In the genomic region with DNA sequence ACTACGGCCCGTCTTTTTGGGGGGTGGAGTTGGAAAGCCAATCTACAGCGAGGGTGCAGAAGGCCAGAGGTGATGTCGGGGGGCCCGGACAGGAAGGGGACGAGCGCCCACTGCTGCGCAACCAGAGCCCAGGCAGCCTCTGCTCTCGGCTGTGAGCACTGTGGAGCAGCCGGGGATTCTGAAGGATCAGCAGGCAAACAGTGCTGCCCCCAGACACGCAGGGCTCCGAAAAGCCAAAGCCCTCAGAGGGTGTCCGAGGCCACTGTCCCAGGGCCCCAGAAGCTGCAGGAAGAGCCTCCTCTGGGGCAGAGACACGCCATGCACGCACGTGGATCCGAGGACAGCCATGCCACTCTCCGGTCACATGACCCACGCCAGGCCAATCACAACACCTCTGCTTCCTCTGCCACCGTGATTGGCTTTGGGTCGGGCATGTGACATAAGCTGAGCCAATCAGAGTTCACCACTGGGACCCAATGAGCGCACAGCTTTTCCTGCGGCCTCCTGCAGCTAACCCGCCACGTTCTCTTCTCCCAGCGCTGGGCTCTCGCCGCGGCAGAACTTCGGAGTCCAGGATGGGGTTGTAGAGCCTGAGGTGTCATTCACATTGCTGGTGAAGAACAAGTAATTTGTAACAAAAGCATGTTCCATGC, we compare ENCODE assay signal across 7 cellular contexts. TPM values are rescaled to one million over a fixed set of nuclear protein-coding genes. Genes with fewer than 3 reads are reported as not detected.
DNase-seq lines count a peak whose midpoint lies in the region; ATAC-seq and TF ChIP-seq lines count a peak whose summit lies in the region.

No MANE protein-coding gene starts in this region.

- H3K36me3 ChIP-seq in GM23248 (ENCODE audit: low read depth) (no peaks in the 10 kb centered on the region), PC-3 (ENCODE audit: low read depth, low read length) (no peaks in the 10 kb centered on the region)

- CTCF ChIA-PET in PC-3 (lab: Charles Lee), result no interaction called here

- POLR2A ChIA-PET in PC-3 (lab: Charles Lee; ENCODE audit: unreplicated experiment), result no interaction called here

- H4K20me1 ChIP-seq in GM23248 (ENCODE audit: insufficient read depth), result no peaks in the 10 kb centered on the region
- H4K20me1 ChIP-seq in PC-3 (ENCODE audit: low read length), result no peaks in the 10 kb centered on the region

- H3K27ac ChIP-seq in GM23248 (peak overlapping the region; percentile 55), PC-3 (ENCODE audit: low read length) (no peak overlapping the region)

- ATAC-seq in esophagus mucosa (peak; percentile 5), GM19455 (IDR thresholded peaks at IDR 0.05; ENCODE audit: unreplicated experiment) (no peak), HG02571 (IDR thresholded peaks at IDR 0.05; ENCODE audit: unreplicated experiment) (no peak), PC-3 (no peak)

- H3K4me3 ChIP-seq in GM23248 (peak overlapping the region; percentile 63), PC-3 (ENCODE audit: low read length) (no peak overlapping the region)

- BruUV-seq in PC-3 (replicated peaks; lab: Mats Ljungman, UMichigan), result no TSS peak

- 6 to 7% methylated on average over 30 of the region's 30 CpGs for WGBS in GM23248 (ENCODE audit: low coverage in 1 of 2, low lambda C conversion rate in 2 of 2, missing lambda C conversion rate in 2 of 2), 2 experiments

- peaks cover 13% of the 10 kb centered on the region for H3K4me1 ChIP-seq in GM23248 (ENCODE audit: insufficient read depth)
- H3K4me1 ChIP-seq in PC-3 (ENCODE audit: insufficient read depth, low read length), result no peaks in the 10 kb centered on the region

- intact Hi-C loops in PC-3 (cut with micrococcal nuclease), result no loop called here

- H3F3A ChIP-seq in GM23248 (ENCODE audit: insufficient read depth), result 0 out of 2 replicates have a peak, but pooled peaks cover 9% of the 10 kb centered on the region
- H3F3A ChIP-seq in PC-3 (ENCODE audit: low read length, unreplicated experiment), result no peaks in the 10 kb centered on the region

- peak overlapping the region; percentile 57 for H3K9ac ChIP-seq in GM23248
- H3K9ac ChIP-seq in PC-3 (ENCODE audit: low read length), result no peak overlapping the region

- DNase-seq in GM23248, result peak; percentile 97
- DNase-seq in NCI-H345 treated with DMSO at 0.1 percent for 48 hours (lab: John Stamatoyannopoulos, UW; ENCODE audit: unreplicated experiment), result peak; percentile 88
- DNase-seq in occipital lobe (lab: John Stamatoyannopoulos, UW), result peak; percentile 25
- DNase-seq in PC-3, result no peak

- in situ Hi-C loops in GM23248 (cut with MboI), result loop anchor here (10.0 kb wide), 1 partner anchor 207 kb away; no protein-coding TSS in a partner anchor

- H3K9me2 ChIP-seq in GM23248 (ENCODE audit: insufficient read depth) (no peaks in the 10 kb centered on the region), PC-3 (replicated peaks; ENCODE audit: low read length) (no peaks in the 10 kb centered on the region)

- TF ChIP-seq CTCF in PC-3 (conservative IDR thresholded peaks at IDR 0.05; ENCODE audit: low read depth, low read length), result no peak

- H3K27me3 ChIP-seq in GM23248 (replicated peaks; ENCODE audit: insufficient read depth), result no peaks in the 10 kb centered on the region
- no peaks in the 10 kb centered on the region for H3K27me3 ChIP-seq in PC-3 (ENCODE audit: low read length)

- no peaks in the 10 kb centered on the region for H3K9me3 ChIP-seq in GM23248 (ENCODE audit: low read depth)
- no peaks in the 10 kb centered on the region for H3K9me3 ChIP-seq in PC-3 (ENCODE audit: low read length)

- H3K4me2 ChIP-seq in GM23248 (ENCODE audit: unreplicated experiment) (peak overlapping the region; percentile 66), PC-3 (ENCODE audit: low read length) (no peak overlapping the region)

- peak overlapping the region; percentile 77 for H2AFZ ChIP-seq in GM23248
- H2AFZ ChIP-seq in PC-3 (ENCODE audit: low read length), result no peak overlapping the region

- H3K79me2 ChIP-seq in GM23248 (ENCODE audit: insufficient read depth) (no peaks in the 10 kb centered on the region), PC-3 (ENCODE audit: low read length) (no peaks in the 10 kb centered on the region)

RNA-seq across cellular contexts. Expression of gene ACTG1, which starts 40.7 kb away (rescaled TPM):
- total RNA-seq in GM23248 (2014; rRNA removed; shearing (Covaris generic)), result 8,476 and 9,349 TPM in 2 replicates
- 3,778 and 3,933 TPM in 2 replicates for polyA plus RNA-seq in GM23248 (2016; fragmentation: Nextera tagmentation; extraction: Ambion mirVana)
- total RNA-seq in esophagus mucosa, result 4,027 TPM
- 3,469 TPM for total RNA-seq in occipital lobe
- total RNA-seq in PC-3 (2014; rRNA removed), result 4,503 and 4,798 TPM in 2 replicates

RNA-seq across cellular contexts. Expression of gene FSCN2, which starts 56.2 kb away (rescaled TPM):
- total RNA-seq in GM23248 (2014; rRNA removed; shearing (Covaris generic)), result 2.3 and 3.2 TPM in 2 replicates
- 0.23 and 0.48 TPM in 2 replicates for polyA plus RNA-seq in GM23248 (2016; fragmentation: Nextera tagmentation; extraction: Ambion mirVana)
- total RNA-seq in esophagus mucosa (0.76 TPM), occipital lobe (5.6 TPM), PC-3 (2014; rRNA removed) (0.87 and 2.4 TPM in 2 replicates)
